In the genomic region with DNA sequence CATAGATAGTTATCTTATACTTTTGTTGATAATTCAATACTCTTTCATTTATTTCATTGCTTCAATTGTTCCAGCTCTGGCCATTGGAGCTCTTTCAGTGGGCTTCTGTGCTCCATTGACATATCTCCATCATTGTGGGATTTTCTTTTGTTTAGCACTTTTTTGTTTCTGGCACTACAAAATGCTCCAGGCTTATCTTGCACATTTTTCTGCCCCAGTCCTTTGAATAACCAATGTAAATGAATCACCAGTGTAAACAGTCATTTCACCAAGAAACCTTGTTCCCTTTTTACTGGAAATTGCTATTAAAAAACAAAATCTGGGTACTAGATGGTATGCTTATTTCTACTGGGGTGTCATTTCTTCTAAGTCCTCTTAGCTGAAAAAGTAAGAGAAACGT, we compare ENCODE assay signal across 23 cellular contexts.
DNase-seq lines count a peak whose midpoint lies in the region; ATAC-seq and TF ChIP-seq lines count a peak whose summit lies in the region.
"Had no signal": no experiment of that assay in that cellular context is flagged by ENCODE, and none has a peak within 500 bp of the region (broad histone marks: within the 10 kb centered on the region; RNA-seq: fewer than 3 reads in every experiment).

No MANE protein-coding gene starts in this region.

- H3K27me3 ChIP-seq in PC-3 (ENCODE audit: low read length) (no peaks in the 10 kb centered on the region), brain microvascular endothelial cell (replicated peaks) (no peaks in the 10 kb centered on the region), stomach (no peaks in the 10 kb centered on the region)

- H3K27ac ChIP-seq in PC-3 (ENCODE audit: low read length) (no peak overlapping the region), brain microvascular endothelial cell (no peak overlapping the region), stomach (no peak overlapping the region)
- H3K27ac ChIP-seq: 22Rv1, GM23248, KMS-11, RWPE1 had no signal

- ATAC-seq in PC-3 = peak; percentile 78
- ATAC-seq in GM19328 (IDR thresholded peaks at IDR 0.05; ENCODE audit: unreplicated experiment) = no peak
- ATAC-seq in HG03039 (IDR thresholded peaks at IDR 0.05; ENCODE audit: unreplicated experiment) = no peak
- ATAC-seq: Panc1 had no signal

- H3K4me1 ChIP-seq in PC-3 (ENCODE audit: insufficient read depth, low read length) (peaks cover 9% of the 10 kb centered on the region; the same call in 1 of the 2 replicates), stomach (no peaks in the 10 kb centered on the region)

- peaks cover 13% of the 10 kb centered on the region for H3K9me3 ChIP-seq in PC-3 (ENCODE audit: low read length)
- peaks cover 0 to 12% (median 7%) of the 10 kb centered on the region in 4 donors for H3K9me3 ChIP-seq in stomach

- TF ChIP-seq EP300 in stomach (IDR thresholded peaks at IDR 0.05) = no peak

- 43 to 83% (median 67%) methylated on average over 1 of the region's 1 CpG for WGBS in stomach, 5 donors

- no peak overlapping the region for H2AFZ ChIP-seq in PC-3 (ENCODE audit: low read length)
- H2AFZ ChIP-seq: GM23248 had no signal

- no peaks in the 10 kb centered on the region for H3K9me2 ChIP-seq in PC-3 (replicated peaks; ENCODE audit: low read length)

- TF ChIP-seq CTCF in PC-3 (conservative IDR thresholded peaks at IDR 0.05; ENCODE audit: low read depth, low read length) (no peak), brain microvascular endothelial cell (IDR thresholded peaks at IDR 0.05; ENCODE audit: low read depth, low read length, missing control alignments) (no peak), fibroblast of pulmonary artery (IDR thresholded peaks at IDR 0.05; ENCODE audit: low read length, missing control alignments) (no peak), stomach (IDR thresholded peaks at IDR 0.05) (no peak)

- H3K4me3 ChIP-seq in PC-3 (ENCODE audit: low read length) = no peak overlapping the region
- no peak overlapping the region for H3K4me3 ChIP-seq in brain microvascular endothelial cell (ENCODE audit: low read depth, low read length)
- no peak overlapping the region for H3K4me3 ChIP-seq in fibroblast of pulmonary artery (replicated peaks; ENCODE audit: low read depth, low read length)
- no peak overlapping the region for H3K4me3 ChIP-seq in stomach
- H3K4me3 ChIP-seq: GM23248 had no signal

- no peaks in the 10 kb centered on the region for H3F3A ChIP-seq in PC-3 (ENCODE audit: low read length, unreplicated experiment)

- H3K36me3 ChIP-seq in PC-3 (ENCODE audit: low read depth, low read length) = peaks cover 7% of the 10 kb centered on the region; the same call in 1 of the 2 replicates
- no peaks in the 10 kb centered on the region for H3K36me3 ChIP-seq in brain microvascular endothelial cell (replicated peaks)
- H3K36me3 ChIP-seq in stomach = no peaks in the 10 kb centered on the region

- DNase-seq in EH (ENCODE audit: low read depth) = peak; percentile 5
- DNase-seq in PC-3 = peak; percentile 60
- DNase-seq in brain microvascular endothelial cell = peak; percentile 23
- DNase-seq in fibroblast of pulmonary artery (ENCODE audit: low read depth) = peak; percentile 9
- DNase-seq in stomach = no peak
- DNase-seq in NCI-H1694 (lab: John Stamatoyannopoulos, UW) = no peak
- DNase-seq: Calu3, DMS79 treated with DMSO at 0.1 percent for 48 hours, GM23248, H7, MV-4-11, NCI-H1105, NCI-H146, NCI-H2029, NCI-H446 treated with DMSO at 0.1 percent for 48 hours, NCI-H526, SHP77 had no signal

- H3K79me2 ChIP-seq in PC-3 (ENCODE audit: low read length) = no peaks in the 10 kb centered on the region

- CTCF ChIA-PET in PC-3 (lab: Charles Lee) = no interaction called here

- no TSS peak for BruUV-seq in PC-3 (replicated peaks; lab: Mats Ljungman, UMichigan)

- H3K4me2 ChIP-seq in PC-3 (ENCODE audit: low read length) = no peak overlapping the region
- H3K4me2 ChIP-seq: KMS-11 had no signal

- intact Hi-C loops in PC-3 (cut with micrococcal nuclease) = no loop called here
- intact Hi-C loops in stomach (cut with DNase I; ENCODE audit: low total_unique reads) = no loop called here

- in situ Hi-C loops in brain microvascular endothelial cell (cut with HindIII; ENCODE audit: low pct_ligation_motif_present, low sequenced_read_pairs) = no loop called here

- H4K20me1 ChIP-seq in PC-3 (ENCODE audit: low read length) = no peaks in the 10 kb centered on the region

- no peak overlapping the region for H3K9ac ChIP-seq in PC-3 (ENCODE audit: low read length)
- H3K9ac ChIP-seq: GM23248, KMS-11 had no signal

- POLR2A ChIA-PET in PC-3 (lab: Charles Lee; ENCODE audit: unreplicated experiment) = no interaction called here

- TF ChIP-seq POLR2A in stomach (IDR thresholded peaks at IDR 0.05) = no peak

Comparison
In these comparisons a context has a peak if more than half of its experiments do, and no peak if none do; other contexts are left out.
1. DNase-seq: peak in EH (single experiment), PC-3 (single experiment), brain microvascular endothelial cell (single experiment) and fibroblast of pulmonary artery (single experiment); none in stomach (single experiment) and NCI-H1694 (single experiment).